1 cellular context compared by ENCODE assay signal in genomic region chr9:4738866-4739586, GRCh38.
TF ChIP-seq lines count a peak whose summit lies in the region.

No MANE protein-coding gene starts in this region.

TF ChIP-seq in GM23338, 12 proteins besides CTCF, POLR2A, EP300 and RAD21 (continued from another document):
- TF ChIP-seq ZNF462 (CRISPR knock-in tag; IDR thresholded peaks at IDR 0.05), result no peak
- TF ChIP-seq POLR2AphosphoS5 (IDR thresholded peaks at IDR 0.05; ENCODE audit: low read depth), result no peak
- no peak for TF ChIP-seq STAT1 (IDR thresholded peaks at IDR 0.05; ENCODE audit: unreplicated experiment)
- no peak for TF ChIP-seq NANOG (IDR thresholded peaks at IDR 0.05; ENCODE audit: borderline replicate concordance)
- TF ChIP-seq CREB1 (CRISPR knock-in tag; IDR thresholded peaks at IDR 0.05; ENCODE audit: low read depth), result no peak
- no peak for TF ChIP-seq EZH2 (IDR thresholded peaks at IDR 0.05; ENCODE audit: low read depth, unreplicated experiment)
- TF ChIP-seq JUNB (IDR thresholded peaks at IDR 0.05; ENCODE audit: unreplicated experiment), result no peak
